ENCODE assay signal across 25 cellular contexts in the genomic region with DNA sequence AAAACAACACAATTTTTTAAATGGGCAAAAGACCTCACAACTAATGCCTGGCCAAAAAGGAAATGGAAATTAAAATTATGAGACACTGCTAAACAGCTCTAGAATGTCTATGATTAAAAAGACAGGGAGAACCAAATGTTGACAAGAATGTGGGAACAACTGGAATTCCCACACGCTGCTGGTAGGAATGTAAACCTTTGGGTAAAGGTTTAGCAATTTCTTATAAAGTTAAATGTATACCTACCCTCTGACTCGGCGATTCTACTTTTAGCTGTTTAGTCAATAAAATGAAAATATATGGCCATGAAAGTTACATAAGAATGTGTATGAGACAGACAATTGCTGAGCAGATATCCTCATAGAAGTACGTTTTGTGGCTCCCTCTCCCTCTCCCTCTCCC.
"Had no signal": no experiment of that assay in that cellular context is flagged by ENCODE, and none has a peak within 500 bp of the region (broad histone marks: within the 10 kb centered on the region; RNA-seq: fewer than 3 reads in every experiment).

No MANE protein-coding gene starts in this region.

- H3K4me3 ChIP-seq: esophagus muscularis mucosa, gastroesophageal sphincter, hepatocyte, ovary, prostate gland, smooth muscle cell, stomach, thyroid gland, upper lobe of left lung, vagina had no signal

- H3K27ac ChIP-seq: esophagus muscularis mucosa, gastroesophageal sphincter, hepatocyte, neutrophil, ovary, prostate gland, stomach, thyroid gland, upper lobe of left lung, vagina, WERI-Rb-1 had no signal

- H3K36me3 ChIP-seq: ovary, prostate gland had no signal

- H3K9me3 ChIP-seq: esophagus muscularis mucosa, gastroesophageal sphincter, neutrophil, ovary, prostate gland, stomach, thyroid gland, upper lobe of left lung, vagina had no signal

- DNase-seq: activated CD4-positive, alpha-beta T cell treated with anti-CD3 and anti-CD28 coated beads for 48 hours; activated CD4-positive, alpha-beta T cell treated with anti-CD3 and anti-CD28 coated beads, Interleukin-2, amount 50 U/mL, for 48 hours; activated CD8-positive, alpha-beta memory T cell treated with anti-CD3 and anti-CD28 coated beads for 24 hours; activated effector memory CD4-positive, alpha-beta T cell treated with Interleukin-2 at 50 U/mL for 16 hours; activated naive CD4-positive, alpha-beta T cell treated with anti-CD3 and anti-CD28 coated beads for 36 hours; activated naive CD8-positive, alpha-beta T cell treated with anti-CD3 and anti-CD28 coated beads for 36 hours; caudate nucleus; left cardiac atrium; left ventricle myocardium superior; ovary; stimulated activated CD4-positive, alpha-beta T cell treated with anti-CD3 and anti-CD28 coated beads, Interleukin-1b, Interleukin-23, amount 100 ng/mL, for 48 hours; stimulated activated naive B cell treated with anti-CD40 and anti-IgM and Interleukin-4, amounts not matched to agents 10 μg/mL and 1 μg/mL and 100 μg/mL, for 72 hours; stomach; T-helper 17 cell; T1000; thyroid gland; WERI-Rb-1 had no signal
